27 cellular contexts compared by ENCODE assay signal in the genomic region with DNA sequence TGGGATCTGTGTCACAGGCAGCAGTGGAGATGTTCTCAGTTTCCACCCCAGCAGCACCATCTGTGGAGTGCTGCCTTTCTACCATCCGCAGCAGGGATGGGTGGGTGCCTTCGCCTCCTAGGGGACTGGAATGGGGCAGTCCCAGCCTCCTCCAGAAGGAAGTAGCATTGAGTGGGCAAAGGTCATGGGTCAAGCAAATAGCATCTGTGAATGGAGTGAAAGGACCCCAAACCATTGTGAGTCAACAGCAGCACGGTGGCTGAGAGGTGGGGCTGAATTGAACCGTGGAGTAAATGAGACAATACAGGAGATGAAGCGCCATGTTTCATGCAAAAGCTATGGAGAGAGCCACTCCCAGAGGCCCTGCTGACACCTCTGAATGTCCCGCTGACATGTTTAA. TPM values are rescaled to one million over a fixed set of nuclear protein-coding genes. Genes with fewer than 3 reads are reported as not detected.
DNase-seq lines count a peak whose midpoint lies in the region; ATAC-seq and TF ChIP-seq lines count a peak whose summit lies in the region.
"Had no signal": no experiment of that assay in that cellular context is flagged by ENCODE, and none has a peak within 500 bp of the region (broad histone marks: within the 10 kb centered on the region; RNA-seq: fewer than 3 reads in every experiment).

No MANE protein-coding gene starts in this region.

- H3K4me3 ChIP-seq in right lobe of liver (no peak overlapping the region), PC-3 (ENCODE audit: low read length) (no peak overlapping the region), vagina (no peak overlapping the region)
- H3K4me3 ChIP-seq: BLaER1, breast epithelium, suprapubic skin had no signal

- H3K27ac Mint-ChIP-seq in activated naive CD4-positive, alpha-beta T cell treated with anti-CD3 and anti-CD28 coated beads for 36 hours: no peak overlapping the region
- no peak overlapping the region for H3K27ac Mint-ChIP-seq in activated T-helper 17 cell treated with anti-CD3 and anti-CD28 coated beads, Interleukin-2, amount 50 U/mL, for 72 hours
- peak overlapping the region; percentile 47 for H3K27ac Mint-ChIP-seq in stimulated activated naive CD8-positive, alpha-beta T cell treated with anti-CD3 and anti-CD28 coated beads, Interleukin-15, Interleukin-2, amounts not matched to agents 100 ng/mL and 50 ng/mL, for 24 hours

- no peaks in the 10 kb centered on the region for H3K36me3 Mint-ChIP-seq in activated naive CD4-positive, alpha-beta T cell treated with anti-CD3 and anti-CD28 coated beads for 36 hours (ENCODE audit: low read depth)
- H3K36me3 Mint-ChIP-seq in activated T-helper 17 cell treated with anti-CD3 and anti-CD28 coated beads, Interleukin-2, amount 50 U/mL, for 72 hours (ENCODE audit: low read depth): peaks cover 12% of the 10 kb centered on the region
- H3K36me3 Mint-ChIP-seq in stimulated activated naive CD8-positive, alpha-beta T cell treated with anti-CD3 and anti-CD28 coated beads, Interleukin-15, Interleukin-2, amounts not matched to agents 100 ng/mL and 50 ng/mL, for 24 hours (ENCODE audit: low read depth): peaks cover 8% of the 10 kb centered on the region

- H3K4me3 Mint-ChIP-seq in activated naive CD4-positive, alpha-beta T cell treated with anti-CD3 and anti-CD28 coated beads for 36 hours: no peak overlapping the region
- H3K4me3 Mint-ChIP-seq in activated T-helper 17 cell treated with anti-CD3 and anti-CD28 coated beads, Interleukin-2, amount 50 U/mL, for 72 hours: peak overlapping the region; percentile 46
- H3K4me3 Mint-ChIP-seq in stimulated activated naive CD8-positive, alpha-beta T cell treated with anti-CD3 and anti-CD28 coated beads, Interleukin-15, Interleukin-2, amounts not matched to agents 100 ng/mL and 50 ng/mL, for 24 hours: peak overlapping the region; percentile 11
- H3K4me3 Mint-ChIP-seq: naive thymus-derived CD8-positive, alpha-beta T cell had no signal

- H2AFZ ChIP-seq in PC-3 (ENCODE audit: low read length): no peak overlapping the region

- 69% methylated on average over 4 of the region's 6 CpGs for WGBS in right lobe of liver (ENCODE audit: insufficient coverage, low coverage, low lambda C conversion rate, missing lambda C conversion rate)

- H3K27me3 Mint-ChIP-seq in activated naive CD4-positive, alpha-beta T cell treated with anti-CD3 and anti-CD28 coated beads for 36 hours (ENCODE audit: low read depth): peaks cover 1% of the 10 kb centered on the region
- H3K27me3 Mint-ChIP-seq in activated T-helper 17 cell treated with anti-CD3 and anti-CD28 coated beads, Interleukin-2, amount 50 U/mL, for 72 hours: peaks cover 4% of the 10 kb centered on the region
- H3K27me3 Mint-ChIP-seq in stimulated activated naive CD8-positive, alpha-beta T cell treated with anti-CD3 and anti-CD28 coated beads, Interleukin-15, Interleukin-2, amounts not matched to agents 100 ng/mL and 50 ng/mL, for 24 hours: no peaks in the 10 kb centered on the region

- intact Hi-C loops in activated naive CD4-positive, alpha-beta T cell treated with anti-CD3 and anti-CD28 coated beads for 36 hours (cut with micrococcal nuclease): no loop called here
- intact Hi-C loops in right lobe of liver (cut with DNase I): no loop called here
- intact Hi-C loops in PC-3 (cut with micrococcal nuclease): no loop called here
- intact Hi-C loops in vagina (cut with DNase I): no loop called here

- no peaks in the 10 kb centered on the region for H3K9me3 Mint-ChIP-seq in activated naive CD4-positive, alpha-beta T cell treated with anti-CD3 and anti-CD28 coated beads for 36 hours
- H3K9me3 Mint-ChIP-seq in activated T-helper 17 cell treated with anti-CD3 and anti-CD28 coated beads, Interleukin-2, amount 50 U/mL, for 72 hours: no peaks in the 10 kb centered on the region
- no peaks in the 10 kb centered on the region for H3K9me3 Mint-ChIP-seq in stimulated activated naive CD8-positive, alpha-beta T cell treated with anti-CD3 and anti-CD28 coated beads, Interleukin-15, Interleukin-2, amounts not matched to agents 100 ng/mL and 50 ng/mL, for 24 hours
- H3K9me3 Mint-ChIP-seq: naive thymus-derived CD8-positive, alpha-beta T cell had no signal

- no peaks in the 10 kb centered on the region for H3K9me2 ChIP-seq in PC-3 (replicated peaks; ENCODE audit: low read length)
- H3K9me2 ChIP-seq: SK-N-SH had no signal

- no peak for TF ChIP-seq POLR2A in right lobe of liver (IDR thresholded peaks at IDR 0.05)
- TF ChIP-seq POLR2A in vagina (IDR thresholded peaks at IDR 0.05): no peak

- H3K4me2 ChIP-seq in PC-3 (ENCODE audit: low read length): no peak overlapping the region
- H3K4me2 ChIP-seq: BLaER1, SK-N-SH had no signal

- ATAC-seq in activated T-helper 17 cell treated with anti-CD3 and anti-CD28 coated beads, Interleukin-2, amount 50 U/mL, for 72 hours (replicated peaks): no peak
- ATAC-seq in right lobe of liver (no peak), PC-3 (no peak)
- ATAC-seq: naive thymus-derived CD8-positive, alpha-beta T cell had no signal

- no peaks in the 10 kb centered on the region for H3F3A ChIP-seq in PC-3 (ENCODE audit: low read length, unreplicated experiment)

- H3K36me3 ChIP-seq in right lobe of liver: no peaks in the 10 kb centered on the region
- H3K36me3 ChIP-seq in PC-3 (ENCODE audit: low read depth, low read length): no peaks in the 10 kb centered on the region
- no peaks in the 10 kb centered on the region for H3K36me3 ChIP-seq in vagina
- H3K36me3 ChIP-seq: BLaER1, breast epithelium, suprapubic skin had no signal

- no peak overlapping the region for H3K9ac ChIP-seq in PC-3 (ENCODE audit: low read length)
- H3K9ac ChIP-seq: BLaER1, SK-N-SH had no signal

- H4K20me1 ChIP-seq in PC-3 (ENCODE audit: low read length): no peaks in the 10 kb centered on the region
- H4K20me1 ChIP-seq: BLaER1 had no signal

- peak; percentile 2 for DNase-seq in activated naive CD4-positive, alpha-beta T cell treated with anti-CD3 and anti-CD28 coated beads for 36 hours
- DNase-seq in activated naive CD4-positive, alpha-beta T cell treated with Interleukin-2 at 50 U/mL for 16 hours: no peak
- DNase-seq in right lobe of liver (peak in 2 of 3 donors; percentile 11 to 35), PC-3 (no peak), vagina (ENCODE audit: extremely low spot score in 2 of 2) (no peak), SKM-1 (lab: John Stamatoyannopoulos, UW; ENCODE audit: unreplicated experiment) (no peak)
- DNase-seq: COR-L47; DMS53; effector CD8-positive, alpha-beta T cell; GDM1; glutamatergic neuron; naive thymus-derived CD8-positive, alpha-beta T cell; NCI-H446 treated with DMSO at 0.1 percent for 48 hours; occipital lobe; SK-N-SH; small intestine; stimulated activated CD4-positive, alpha-beta T cell treated with anti-CD3 and anti-CD28 coated beads, Interleukin-1b, Interleukin-23, amount 100 ng/mL, for 48 hours; T-helper 2 cell had no signal

- no peaks in the 10 kb centered on the region for H3K79me2 ChIP-seq in PC-3 (ENCODE audit: low read length)

- no peak overlapping the region for H3K27ac ChIP-seq in right lobe of liver
- H3K27ac ChIP-seq in PC-3 (ENCODE audit: low read length): no peak overlapping the region
- H3K27ac ChIP-seq in vagina: no peak overlapping the region
- H3K27ac ChIP-seq: BLaER1, breast epithelium, suprapubic skin had no signal

- TF ChIP-seq CTCF in right lobe of liver (IDR thresholded peaks at IDR 0.05) (no peak), PC-3 (conservative IDR thresholded peaks at IDR 0.05; ENCODE audit: low read depth, low read length) (no peak), vagina (IDR thresholded peaks at IDR 0.05) (no peak)

- no TSS peak for BruUV-seq in PC-3 (replicated peaks; lab: Mats Ljungman, UMichigan)

- no peaks in the 10 kb centered on the region for H3K4me1 ChIP-seq in right lobe of liver
- no peaks in the 10 kb centered on the region for H3K4me1 ChIP-seq in PC-3 (ENCODE audit: insufficient read depth, low read length)
- H3K4me1 ChIP-seq in vagina: no peaks in the 10 kb centered on the region
- H3K4me1 ChIP-seq: breast epithelium, suprapubic skin had no signal

- H3K4me1 Mint-ChIP-seq in activated naive CD4-positive, alpha-beta T cell treated with anti-CD3 and anti-CD28 coated beads for 36 hours (ENCODE audit: low read depth): peaks cover 35% of the 10 kb centered on the region
- peaks cover 29% of the 10 kb centered on the region for H3K4me1 Mint-ChIP-seq in activated T-helper 17 cell treated with anti-CD3 and anti-CD28 coated beads, Interleukin-2, amount 50 U/mL, for 72 hours
- H3K4me1 Mint-ChIP-seq in stimulated activated naive CD8-positive, alpha-beta T cell treated with anti-CD3 and anti-CD28 coated beads, Interleukin-15, Interleukin-2, amounts not matched to agents 100 ng/mL and 50 ng/mL, for 24 hours (ENCODE audit: low read depth): peaks cover 78% of the 10 kb centered on the region

- CTCF ChIA-PET in activated naive CD4-positive, alpha-beta T cell treated with anti-CD3 and anti-CD28 coated beads for 36 hours (lab: Charles Lee): no interaction called here
- CTCF ChIA-PET in PC-3 (lab: Charles Lee): no interaction called here

- H3K27me3 ChIP-seq in right lobe of liver (no peaks in the 10 kb centered on the region), PC-3 (ENCODE audit: low read length) (peaks cover 20% of the 10 kb centered on the region), vagina (no peaks in the 10 kb centered on the region)
- H3K27me3 ChIP-seq: BLaER1, breast epithelium had no signal

- POLR2A ChIA-PET in PC-3 (lab: Charles Lee; ENCODE audit: unreplicated experiment): no interaction called here

- H3K9me3 ChIP-seq in right lobe of liver (no peaks in the 10 kb centered on the region), PC-3 (ENCODE audit: low read length) (no peaks in the 10 kb centered on the region), vagina (no peaks in the 10 kb centered on the region)
- H3K9me3 ChIP-seq: BLaER1, breast epithelium, SK-N-SH, suprapubic skin had no signal

RNA-seq across cellular contexts. Expression of a gene that starts 9.7 kb away (rescaled TPM):
- under 1 TPM; 0.35 to 0.43 TPM for total RNA-seq in activated naive CD4-positive, alpha-beta T cell treated with anti-CD3 and anti-CD28 coated beads for 36 hours
- 10 to 100 TPM; 11.1 to 19.9 TPM for total RNA-seq in activated T-helper 17 cell treated with anti-CD3 and anti-CD28 coated beads, Interleukin-2, amount 50 U/mL, for 72 hours
- under 1 TPM in 3 of 6 experiments, not detected in 3; 0.06 to 0.12 (median 0.07) TPM for total RNA-seq in right lobe of liver
- 0.07 and 0.81 TPM in 2 replicates for total RNA-seq in PC-3 (2014; rRNA removed)
- 2.7 TPM for total RNA-seq in vagina
- total RNA-seq: epithelial cell of proximal tubule, LHCN-M2, occipital lobe, renal cortical epithelial cell had no signal

RNA-seq across cellular contexts. Expression of a gene that starts 50.6 kb away (rescaled TPM):
- total RNA-seq in activated naive CD4-positive, alpha-beta T cell treated with anti-CD3 and anti-CD28 coated beads for 36 hours: 10 to 100 TPM; 13.0 to 13.6 TPM
- 10 to 100 TPM; 28.7 to 45.0 TPM for total RNA-seq in activated T-helper 17 cell treated with anti-CD3 and anti-CD28 coated beads, Interleukin-2, amount 50 U/mL, for 72 hours
- total RNA-seq in right lobe of liver (10 to 100 TPM; 11.1 to 26.9 (median 24.2) TPM), PC-3 (2014; rRNA removed) (111 and 113 TPM in 2 replicates), vagina (86.2 TPM)
- total RNA-seq: OCI-LY7 had no signal

Comparison
In these comparisons a context has a peak if more than half of its experiments do, and no peak if none do; other contexts are left out.
1. DNase-seq: peak in activated naive CD4-positive, alpha-beta T cell treated with anti-CD3 and anti-CD28 coated beads for 36 hours (single experiment) and right lobe of liver (2 of 3); none in activated naive CD4-positive, alpha-beta T cell treated with Interleukin-2 at 50 U/mL for 16 hours (single experiment), PC-3 (single experiment), vagina (0 of 2) and SKM-1 (single experiment).